ENCODE assay signal across 18 cellular contexts in genomic region chr9:113513541-113513940, GRCh38. TPM values are rescaled to one million over a fixed set of nuclear protein-coding genes. Genes with fewer than 3 reads are reported as not detected.
DNase-seq lines count a peak whose midpoint lies in the region; ATAC-seq lines count a peak whose summit lies in the region.
"Had no signal": no experiment of that assay in that cellular context is flagged by ENCODE, and none has a peak within 500 bp of the region (broad histone marks: within the 10 kb centered on the region; RNA-seq: fewer than 3 reads in every experiment).

No MANE protein-coding gene starts in this region.

- H3K36me3 Mint-ChIP-seq in CD8-positive, alpha-beta memory T cell: peaks cover 0 to 11% (median 5%) of the 10 kb centered on the region in 3 donors
- H3K36me3 Mint-ChIP-seq in activated T-cell treated with anti-CD3 and anti-CD28 coated beads, Interleukin-2, amount 50 U/mL, for 72 hours (ENCODE audit: insufficient read depth in 2 of 2): no peaks in the 10 kb centered on the region

- H3K27me3 Mint-ChIP-seq in CD8-positive, alpha-beta memory T cell: peaks cover 0 to 1% of the 10 kb centered on the region in 2 donors
- H3K27me3 Mint-ChIP-seq in activated T-cell treated with anti-CD3 and anti-CD28 coated beads, Interleukin-2, amount 50 U/mL, for 72 hours (ENCODE audit: low read depth): no peaks in the 10 kb centered on the region

- intact Hi-C loops in aorta (cut with DNase I): no loop called here
- intact Hi-C loops in right cardiac atrium (cut with DNase I): loop anchor here in 1 of 4 donors (5.0 kb wide), 1 partner anchor 46 kb away; no protein-coding TSS in a partner anchor

- H3K27ac Mint-ChIP-seq in CD8-positive, alpha-beta memory T cell: peak overlapping the region; percentile 89 to 98 (median 92)
- peak overlapping the region; percentile 74 for H3K27ac Mint-ChIP-seq in activated T-cell treated with anti-CD3 and anti-CD28 coated beads, Interleukin-2, amount 50 U/mL, for 72 hours

- H3K9me3 ChIP-seq in BLaER1 (no peaks in the 10 kb centered on the region), aorta (ENCODE audit: control insufficient read depth, low read length) (no peaks in the 10 kb centered on the region), right cardiac atrium (ENCODE audit: control insufficient read depth, low read length) (no peaks in the 10 kb centered on the region)
- H3K9me3 ChIP-seq in CD8-positive, alpha-beta memory T cell (ENCODE audit: low read length): no peaks in the 10 kb centered on the region
- H3K9me3 ChIP-seq: colonic mucosa had no signal

- peak overlapping the region; percentile 9 to 85 (median 73) for H3K4me3 Mint-ChIP-seq in CD8-positive, alpha-beta memory T cell
- H3K4me3 Mint-ChIP-seq in activated T-cell treated with anti-CD3 and anti-CD28 coated beads, Interleukin-2, amount 50 U/mL, for 72 hours: peak overlapping the region; percentile 80 to 84

- no peak for ATAC-seq in activated T-cell treated with anti-CD3 and anti-CD28 coated beads, Interleukin-2, amount 50 U/mL, for 72 hours (replicated peaks in 1 of 2)
- ATAC-seq in esophagus mucosa (no peak), aorta (ENCODE audit: low FRiP score) (no peak), HG03280 (IDR thresholded peaks at IDR 0.05; ENCODE audit: unreplicated experiment) (no peak), right cardiac atrium (no peak)
- ATAC-seq: left lobe of liver had no signal

- H3K4me3 ChIP-seq in BLaER1: no peak overlapping the region
- no peak overlapping the region for H3K4me3 ChIP-seq in CD8-positive, alpha-beta memory T cell (ENCODE audit: low read length)
- no peak overlapping the region for H3K4me3 ChIP-seq in aorta (ENCODE audit: low read length in 2 of 2)
- H3K4me3 ChIP-seq in right cardiac atrium (ENCODE audit: low read length): no peak overlapping the region
- H3K4me3 ChIP-seq: colonic mucosa, GM23248 had no signal

- CTCF ChIA-PET in CD8-positive, alpha-beta memory T cell (lab: Charles Lee): interaction anchor here (0.5 to 4.1 kb wide), 6 partner anchors 10 to 240 kb away, joined by 3 to 19 read pairs (median 6); no protein-coding TSS in a partner anchor

- POLR2A ChIA-PET in CD8-positive, alpha-beta memory T cell (lab: Charles Lee): interaction anchor here (1.4 to 3.3 kb wide), 2 partner anchors 11 to 66 kb away, joined by 6 to 22 read pairs; no protein-coding TSS in a partner anchor

- peak overlapping the region; percentile 78; the same call in 1 of the 2 replicates for H3K4me2 ChIP-seq in BLaER1

- H3K36me3 ChIP-seq in BLaER1 (no peaks in the 10 kb centered on the region), aorta (ENCODE audit: control insufficient read depth in 1 of 2, insufficient read depth in 2 of 2, low read length in 1 of 2) (peaks cover 0 to 2% of the 10 kb centered on the region in 2 donors)
- no peaks in the 10 kb centered on the region for H3K36me3 ChIP-seq in CD8-positive, alpha-beta memory T cell (ENCODE audit: insufficient read depth, low read length)
- H3K36me3 ChIP-seq: colonic mucosa had no signal

- no peaks in the 10 kb centered on the region for H3K27me3 ChIP-seq in BLaER1
- H3K27me3 ChIP-seq in CD8-positive, alpha-beta memory T cell (ENCODE audit: insufficient read depth, low read length, poor library complexity, severe bottlenecking): no peaks in the 10 kb centered on the region
- H3K27me3 ChIP-seq in aorta (ENCODE audit: control insufficient read depth in 1 of 2, insufficient read depth in 2 of 2, low read length in 1 of 2): no peaks in the 10 kb centered on the region
- H3K27me3 ChIP-seq in right cardiac atrium (ENCODE audit: control insufficient read depth, insufficient read depth): no peaks in the 10 kb centered on the region
- H3K27me3 ChIP-seq: colonic mucosa had no signal

- WGBS in aorta, 2 donors: 97 to 98% methylated on average over 2 of the region's 2 CpGs
- WGBS in right cardiac atrium: 97% methylated on average over 2 of the region's 2 CpGs

- peaks cover 67 to 82% (median 76%) of the 10 kb centered on the region in 3 donors for H3K4me1 Mint-ChIP-seq in CD8-positive, alpha-beta memory T cell
- H3K4me1 Mint-ChIP-seq in activated T-cell treated with anti-CD3 and anti-CD28 coated beads, Interleukin-2, amount 50 U/mL, for 72 hours (ENCODE audit: low read depth): peaks cover 76% of the 10 kb centered on the region

- peaks cover 54% of the 10 kb centered on the region for H3K4me1 ChIP-seq in BLaER1
- H3K4me1 ChIP-seq in CD8-positive, alpha-beta memory T cell (ENCODE audit: insufficient read depth, low read length): peaks cover 77% of the 10 kb centered on the region
- H3K4me1 ChIP-seq in aorta (ENCODE audit: control insufficient read depth in 1 of 2, insufficient read depth in 2 of 2, low read length in 2 of 2): peaks cover 0 to 2% of the 10 kb centered on the region in 2 donors
- peaks cover 6% of the 10 kb centered on the region for H3K4me1 ChIP-seq in right cardiac atrium (ENCODE audit: control insufficient read depth, insufficient read depth, low read length)

- H3K27ac ChIP-seq in BLaER1: no peak overlapping the region
- no peak overlapping the region for H3K27ac ChIP-seq in CD8-positive, alpha-beta memory T cell (ENCODE audit: low read depth, low read length)
- no peak overlapping the region for H3K27ac ChIP-seq in aorta (ENCODE audit: low read depth in 1 of 2, low read length in 2 of 2)
- H3K27ac ChIP-seq in right cardiac atrium (ENCODE audit: low read length): no peak overlapping the region
- H3K27ac ChIP-seq: colonic mucosa, GM23248 had no signal

- H4K20me1 ChIP-seq in BLaER1: no peaks in the 10 kb centered on the region

- no peak overlapping the region for H3K9ac ChIP-seq in BLaER1
- H3K9ac ChIP-seq: GM23248 had no signal

- H3K9me3 Mint-ChIP-seq in CD8-positive, alpha-beta memory T cell: no peaks in the 10 kb centered on the region
- no peaks in the 10 kb centered on the region for H3K9me3 Mint-ChIP-seq in activated T-cell treated with anti-CD3 and anti-CD28 coated beads, Interleukin-2, amount 50 U/mL, for 72 hours

- peak in 1 of 5 donors; percentile 33 for DNase-seq in CD8-positive, alpha-beta memory T cell
- no peak for DNase-seq in activated T-cell treated with anti-CD3 and anti-CD28 coated beads, Interleukin-2, amount 50 U/mL, for 72 hours
- peak; percentile 18 for DNase-seq in left kidney (ENCODE audit: low read depth, low spot score)
- no peak for DNase-seq in aorta
- no peak for DNase-seq in right cardiac atrium
- DNase-seq: activated CD4-positive, CD25-positive, alpha-beta regulatory T cell treated with anti-CD3 and anti-CD28 coated beads, Interleukin-2, amount 50 U/mL, for 72 hours; colonic mucosa; GM23248; Karpas-422; NCI-H2171; NCI-H748 treated with DMSO at 0.1 percent for 48 hours; OCI-M1; SIG-M5; stimulated activated CD4-positive, alpha-beta T cell treated with anti-CD3 and anti-CD28 coated beads, Interleukin-2, amount 100 ng/mL, for 24 hours had no signal

RNA-seq across cellular contexts. Expression of gene RGS3, which starts 50.0 kb away (rescaled TPM):
- total RNA-seq in CD8-positive, alpha-beta memory T cell: 10 to 100 TPM; 89.2 to 91.2 TPM
- polyA plus RNA-seq in CD8-positive, alpha-beta memory T cell: 59.8 TPM
- 10 to 100 TPM; 36.5 to 48.2 TPM for total RNA-seq in activated T-cell treated with anti-CD3 and anti-CD28 coated beads, Interleukin-2, amount 50 U/mL, for 72 hours
- total RNA-seq in esophagus mucosa (22.8 TPM), aorta (100 to 1,000 TPM; 157 to 161 TPM), right cardiac atrium (100 to 1,000 TPM; 139 to 184 (median 166) TPM)
- polyA plus RNA-seq in aorta (100 to 1,000 TPM in 1 of 2 donors, 10 to 100 TPM in 1; 74.3 to 142 TPM), right cardiac atrium (107 TPM)
